24 cellular contexts compared by ENCODE assay signal in genomic region chr15:55696221-55696620, GRCh38. TPM values are rescaled to one million over a fixed set of nuclear protein-coding genes. Genes with fewer than 3 reads are reported as not detected.
DNase-seq lines count a peak whose midpoint lies in the region; ATAC-seq, FAIRE-seq and TF ChIP-seq lines count a peak whose summit lies in the region.
"Had no signal": no experiment of that assay in that cellular context is flagged by ENCODE, and none has a peak within 500 bp of the region (broad histone marks: within the 10 kb centered on the region; RNA-seq: fewer than 3 reads in every experiment).

No MANE protein-coding gene starts in this region.

- no peak overlapping the region for H2AFZ ChIP-seq in astrocyte (ENCODE audit: low read depth, low read length)

- H3K27me3 ChIP-seq in cardiac muscle cell = no peaks in the 10 kb centered on the region
- no peaks in the 10 kb centered on the region for H3K27me3 ChIP-seq in astrocyte (ENCODE audit: insufficient read depth, low read length)
- H3K27me3 ChIP-seq: MG63 had no signal

- peaks cover 33% of the 10 kb centered on the region for H3K4me1 ChIP-seq in cardiac muscle cell (ENCODE audit: low read depth)
- H3K4me1 ChIP-seq in astrocyte (ENCODE audit: insufficient read depth, low read length) = no peaks in the 10 kb centered on the region
- H3K4me1 ChIP-seq in mesodermal cell (ENCODE audit: control insufficient read depth, insufficient read depth, low read length, poor library complexity, severe bottlenecking) = peaks cover 38% of the 10 kb centered on the region

- H3K4me3 Mint-ChIP-seq in astrocyte (ENCODE audit: unreplicated experiment) = no peak overlapping the region
- H3K4me3 Mint-ChIP-seq: CD8-positive, alpha-beta T cell; H9 had no signal

- no peak overlapping the region for H3K9ac ChIP-seq in astrocyte (ENCODE audit: low read length)

- TF ChIP-seq CTCF in cardiac muscle cell (IDR thresholded peaks at IDR 0.05; ENCODE audit: low read depth, low read length) = no peak
- TF ChIP-seq CTCF in astrocyte (IDR thresholded peaks at IDR 0.05; ENCODE audit: insufficient read depth, low read depth, low read length) = no peak

- H3K4me3 ChIP-seq in cardiac muscle cell (no peak overlapping the region), astrocyte (ENCODE audit: insufficient read depth, low read depth, low read length) (no peak overlapping the region), mesodermal cell (ENCODE audit: extremely low read depth, insufficient read depth, low read length, poor library complexity, severe bottlenecking) (no peak overlapping the region)
- H3K4me3 ChIP-seq: MG63 had no signal

- no peaks in the 10 kb centered on the region for H4K20me1 ChIP-seq in astrocyte (ENCODE audit: insufficient read depth, low read length)

- intact Hi-C loops in Right ventricle myocardium inferior (cut with DNase I) = no loop called here

- no peak for DNase-seq in cardiac muscle cell (ENCODE audit: low read depth in 1 of 2, low spot score in 1 of 2)
- no peak for DNase-seq in Right ventricle myocardium inferior (ENCODE audit: missing footprints)
- DNase-seq in astrocyte (ENCODE audit: low read depth) = peak; percentile 12
- DNase-seq in NCI-H446 treated with DMSO at 0.1 percent for 48 hours (lab: John Stamatoyannopoulos, UW) = no peak
- DNase-seq in H54 (ENCODE audit: insufficient read length, low spot score) = no peak
- DNase-seq: AML-193; C1 segment of cervical spinal cord; Calu3; CD8-positive, alpha-beta T cell; GF-D8; H9; Kasumi-1; MG63; NCI-H1417; NCI-H1694 treated with DMSO at 0.1 percent for 48 hours; NCI-H2081 treated with DMSO at 0.1 percent for 48 hours; NCI-H2171 treated with DMSO at 0.1 percent for 48 hours; NCI-H446; NCI-H526 treated with DMSO at 0.1 percent for 48 hours; Right ventricle myocardium superior had no signal

- H3K9me3 ChIP-seq in cardiac muscle cell (ENCODE audit: low read depth) (no peaks in the 10 kb centered on the region), astrocyte (ENCODE audit: insufficient read depth, low read depth, low read length) (no peaks in the 10 kb centered on the region), mesodermal cell (ENCODE audit: control insufficient read depth, low read length) (no peaks in the 10 kb centered on the region)
- H3K9me3 ChIP-seq: MG63 had no signal

- FAIRE-seq in astrocyte (lab: Jason Lieb, UNC) = no peak
- no peak for FAIRE-seq in H54 (lab: Jason Lieb, UNC)

- H3K4me1 Mint-ChIP-seq in astrocyte (ENCODE audit: low read depth, unreplicated experiment) = peaks cover 12% of the 10 kb centered on the region

- H3K36me3 ChIP-seq in cardiac muscle cell (no peaks in the 10 kb centered on the region), astrocyte (ENCODE audit: insufficient read depth, low read length) (no peaks in the 10 kb centered on the region), mesodermal cell (ENCODE audit: control insufficient read depth, insufficient read depth, low read length) (peaks cover 40% of the 10 kb centered on the region)
- H3K36me3 ChIP-seq: MG63 had no signal

- H3K36me3 Mint-ChIP-seq in astrocyte (ENCODE audit: low read depth, unreplicated experiment) = peaks cover 2% of the 10 kb centered on the region
- H3K36me3 Mint-ChIP-seq: CD8-positive, alpha-beta T cell had no signal

- H3K27ac Mint-ChIP-seq in astrocyte (ENCODE audit: unreplicated experiment) = no peak overlapping the region
- H3K27ac Mint-ChIP-seq: CD8-positive, alpha-beta T cell; H9 had no signal

- H3K79me2 ChIP-seq in astrocyte (ENCODE audit: insufficient read depth, low read length) = no peaks in the 10 kb centered on the region

- H3K9me3 Mint-ChIP-seq in astrocyte (ENCODE audit: unreplicated experiment) = no peaks in the 10 kb centered on the region
- H3K9me3 Mint-ChIP-seq: CD8-positive, alpha-beta T cell had no signal

- H3K4me2 ChIP-seq in astrocyte (ENCODE audit: low read length) = no peak overlapping the region

- ATAC-seq in Right ventricle myocardium inferior = no peak
- ATAC-seq in HG03175 (IDR thresholded peaks at IDR 0.05; ENCODE audit: unreplicated experiment) = no peak
- no peak for ATAC-seq in GM19023 (IDR thresholded peaks at IDR 0.05; ENCODE audit: unreplicated experiment)
- ATAC-seq: CD8-positive, alpha-beta T cell had no signal

- WGBS in mesodermal cell (ENCODE audit: insufficient coverage in 2 of 2), 2 experiments = 84 to 100% methylated on average over 1 to 2 of the region's 3 CpGs

- no peak for TF ChIP-seq POLR2A in H54 (IDR thresholded peaks at IDR 0.05; ENCODE audit: low read depth, low read length)

- peak overlapping the region; percentile 66 for H3K27ac ChIP-seq in cardiac muscle cell
- no peak overlapping the region for H3K27ac ChIP-seq in astrocyte (ENCODE audit: low read depth, low read length)
- H3K27ac ChIP-seq in mesodermal cell (ENCODE audit: low read depth, low read length, severe bottlenecking) = peak overlapping the region; percentile 65
- H3K27ac ChIP-seq: 22Rv1 had no signal

- no peaks in the 10 kb centered on the region for H3K27me3 Mint-ChIP-seq in astrocyte (ENCODE audit: low read depth, unreplicated experiment)

RNA-seq across cellular contexts. Expression of gene PRTG, which starts 46.7 kb away (rescaled TPM):
- total RNA-seq in cardiac muscle cell (48.0 and 93.8 TPM in 2 replicates), Right ventricle myocardium inferior (0.43 TPM), astrocyte (13.6 and 39.4 TPM in 2 replicates)
- polyA plus RNA-seq in cardiac muscle cell = 16.1 and 24.7 TPM in 2 replicates
- 196 TPM for polyA plus RNA-seq in mesodermal cell (2013, experiment 1 of 2)
- polyA plus RNA-seq in mesodermal cell (2013, experiment 2 of 2) = 171 TPM
- total RNA-seq: CD8-positive, alpha-beta T cell had no signal

Comparison
In these comparisons a context has a peak if more than half of its experiments do, and no peak if none do; other contexts are left out.
1. RNA of gene PRTG, which starts 46.7 kb away (total RNA-seq): 48.0 to 93.8 TPM in cardiac muscle cell and 13.6 to 39.4 TPM in astrocyte; 0.43 TPM in Right ventricle myocardium inferior (single experiment); every median in the first group is over 10 times any median in the second.